In genomic region chr1:10216148-10216749, GRCh38 we compare ENCODE assay signal across 11 cellular contexts. TPM values are rescaled to one million over a fixed set of nuclear protein-coding genes. Genes with fewer than 3 reads are reported as not detected.
DNase-seq lines count a peak whose midpoint lies in the region; ATAC-seq and TF ChIP-seq lines count a peak whose summit lies in the region.
"Had no signal": no experiment of that assay in that cellular context is flagged by ENCODE, and none has a peak within 500 bp of the region (broad histone marks: within the 10 kb centered on the region; RNA-seq: fewer than 3 reads in every experiment).

No MANE protein-coding gene starts in this region.

- no peak overlapping the region for H3K27ac ChIP-seq in CD8-positive, alpha-beta memory T cell (ENCODE audit: low read depth, low read length)
- peak overlapping the region; percentile 99 for H3K27ac ChIP-seq in psoas muscle

- H3K9ac ChIP-seq in Loucy (ENCODE audit: low read depth, low read length, poor library complexity, severe bottlenecking), result no peak overlapping the region

- H3F3A ChIP-seq in Loucy (ENCODE audit: low read depth), result peaks cover 3% of the 10 kb centered on the region; the same call in 1 of the 2 replicates

- peak overlapping the region; percentile 32 to 86 (median 67) for H3K4me3 Mint-ChIP-seq in CD8-positive, alpha-beta memory T cell
- peak overlapping the region; percentile 56 for H3K4me3 Mint-ChIP-seq in dendritic cell treated with granulocyte-macrophage colony-stimulating factor and Interleukin-4, amounts not matched to agents 40 ng/mL and 50 ng/mL, for 4 days

- no peak overlapping the region for H2AFZ ChIP-seq in Loucy (ENCODE audit: low read length)

- H3K9me3 Mint-ChIP-seq in CD8-positive, alpha-beta memory T cell, result no peaks in the 10 kb centered on the region
- no peaks in the 10 kb centered on the region for H3K9me3 Mint-ChIP-seq in dendritic cell treated with granulocyte-macrophage colony-stimulating factor and Interleukin-4, amounts not matched to agents 40 ng/mL and 50 ng/mL, for 4 days

- intact Hi-C loops in dendritic cell treated with granulocyte-macrophage colony-stimulating factor and Interleukin-4, amounts not matched to agents 40 ng/mL and 50 ng/mL, for 4 days (cut with micrococcal nuclease), result no loop called here
- intact Hi-C loops in psoas muscle (cut with DNase I), result no loop called here

- peak overlapping the region; percentile 48 for H3K4me2 ChIP-seq in Loucy (ENCODE audit: low read depth, low read length, poor library complexity, severe bottlenecking)

- H3K4me1 ChIP-seq in CD8-positive, alpha-beta memory T cell (ENCODE audit: insufficient read depth, low read length), result peaks cover 7% of the 10 kb centered on the region
- H3K4me1 ChIP-seq in Loucy (ENCODE audit: insufficient read depth, low read length, poor library complexity, severe bottlenecking) (peaks cover 32% of the 10 kb centered on the region), psoas muscle (peaks cover 74% of the 10 kb centered on the region)

- no peak overlapping the region for H3K4me3 ChIP-seq in CD8-positive, alpha-beta memory T cell (ENCODE audit: low read length)
- H3K4me3 ChIP-seq in Loucy (ENCODE audit: low read length, poor library complexity, severe bottlenecking) (no peak overlapping the region), psoas muscle (peak overlapping the region; percentile 50)

- POLR2A ChIA-PET in CD8-positive, alpha-beta memory T cell (lab: Charles Lee), result interaction anchor here (1.1 kb wide), 1 partner anchor 13 kb away, joined by 3 read pairs; no protein-coding TSS in a partner anchor

- no peaks in the 10 kb centered on the region for H3K9me3 ChIP-seq in CD8-positive, alpha-beta memory T cell (ENCODE audit: low read length)
- H3K9me3 ChIP-seq in Loucy (ENCODE audit: insufficient read depth, low read depth, low read length), result no peaks in the 10 kb centered on the region
- no peaks in the 10 kb centered on the region for H3K9me3 ChIP-seq in psoas muscle

- H3K27ac Mint-ChIP-seq in CD8-positive, alpha-beta memory T cell, result peak overlapping the region in 4 of 8 donors; percentile 13 to 74 (median 44)
- H3K27ac Mint-ChIP-seq in dendritic cell treated with granulocyte-macrophage colony-stimulating factor and Interleukin-4, amounts not matched to agents 40 ng/mL and 50 ng/mL, for 4 days, result peak overlapping the region; percentile 77

- peaks cover 18% of the 10 kb centered on the region for H4K20me1 ChIP-seq in Loucy (ENCODE audit: insufficient read depth, low read length, poor library complexity, severe bottlenecking)

- CTCF ChIA-PET in CD8-positive, alpha-beta memory T cell (lab: Charles Lee), result interaction anchor here (1.5 to 2.3 kb wide), 2 partner anchors 11 to 213 kb away, joined by 3 to 6 read pairs; no protein-coding TSS in a partner anchor

- no peaks in the 10 kb centered on the region for H3K9me2 ChIP-seq in Loucy (replicated peaks; ENCODE audit: low read depth, low read length)

- ATAC-seq in psoas muscle (peak in 1 of 4 donors; percentile 6), HG02763 (IDR thresholded peaks at IDR 0.05; ENCODE audit: unreplicated experiment) (no peak)

- peaks cover 55% of the 10 kb centered on the region for H3K79me2 ChIP-seq in Loucy (ENCODE audit: insufficient read depth, low read length)

- no peaks in the 10 kb centered on the region for H3K27me3 ChIP-seq in CD8-positive, alpha-beta memory T cell (ENCODE audit: insufficient read depth, low read length, poor library complexity, severe bottlenecking)
- H3K27me3 ChIP-seq in Loucy (ENCODE audit: insufficient read depth, low read length, poor library complexity, severe bottlenecking), result no peaks in the 10 kb centered on the region
- no peaks in the 10 kb centered on the region for H3K27me3 ChIP-seq in psoas muscle (ENCODE audit: insufficient read depth in 3 of 3, low read length in 2 of 3)

- 12 to 22% (median 13%) methylated on average over 7 of the region's 7 CpGs for WGBS in psoas muscle, 3 donors

- H3K36me3 Mint-ChIP-seq in CD8-positive, alpha-beta memory T cell, result peaks cover 0 to 1% (median 0%) of the 10 kb centered on the region in 3 donors
- H3K36me3 Mint-ChIP-seq in dendritic cell treated with granulocyte-macrophage colony-stimulating factor and Interleukin-4, amounts not matched to agents 40 ng/mL and 50 ng/mL, for 4 days (ENCODE audit: low read depth), result peaks cover 13% of the 10 kb centered on the region

- DNase-seq in CD8-positive, alpha-beta memory T cell, result no peak
- no peak for DNase-seq in psoas muscle
- DNase-seq in glomerular visceral epithelial cell (ENCODE audit: extremely low spot score), result no peak
- no peak for DNase-seq in 8988T
- no peak for DNase-seq in globus pallidus (ENCODE audit: low spot score)
- DNase-seq: anterior cingulate cortex, retina, SIG-M5 had no signal

- no peaks in the 10 kb centered on the region for H3K27me3 Mint-ChIP-seq in CD8-positive, alpha-beta memory T cell
- no peaks in the 10 kb centered on the region for H3K27me3 Mint-ChIP-seq in dendritic cell treated with granulocyte-macrophage colony-stimulating factor and Interleukin-4, amounts not matched to agents 40 ng/mL and 50 ng/mL, for 4 days

- H3K4me1 Mint-ChIP-seq in CD8-positive, alpha-beta memory T cell, result peaks cover 29 to 52% (median 46%) of the 10 kb centered on the region in 3 donors
- H3K4me1 Mint-ChIP-seq in dendritic cell treated with granulocyte-macrophage colony-stimulating factor and Interleukin-4, amounts not matched to agents 40 ng/mL and 50 ng/mL, for 4 days (ENCODE audit: low read depth), result peaks cover 63% of the 10 kb centered on the region

- TF ChIP-seq CTCF in Loucy (conservative IDR thresholded peaks at IDR 0.05; ENCODE audit: low read length) (no peak), psoas muscle (IDR thresholded peaks at IDR 0.05) (no peak)

- H3K36me3 ChIP-seq in CD8-positive, alpha-beta memory T cell (ENCODE audit: insufficient read depth, low read length), result no peaks in the 10 kb centered on the region
- no peaks in the 10 kb centered on the region for H3K36me3 ChIP-seq in Loucy (ENCODE audit: insufficient read depth, low read length)
- no peaks in the 10 kb centered on the region for H3K36me3 ChIP-seq in psoas muscle (ENCODE audit: insufficient read depth in 1 of 2, low read depth in 1 of 2)

RNA-seq across cellular contexts. Expression of gene KIF1B, which starts 5.9 kb away (rescaled TPM):
- 10 to 100 TPM; 17.5 to 17.8 TPM for total RNA-seq in CD8-positive, alpha-beta memory T cell
- 2.6 TPM for polyA plus RNA-seq in CD8-positive, alpha-beta memory T cell
- 100 to 1,000 TPM; 221 to 391 (median 338) TPM for total RNA-seq in psoas muscle
- polyA plus RNA-seq in psoas muscle, result 100 to 1,000 TPM in 2 of 3 donors, 10 to 100 TPM in 1; 31.8 to 332 (median 105) TPM

Comparison
In these comparisons a context has a peak if more than half of its experiments do, and no peak if none do; other contexts are left out.
1. RNA of gene KIF1B, which starts 5.9 kb away (total RNA-seq): 221 to 391 TPM in psoas muscle; 17.5 to 17.8 TPM in CD8-positive, alpha-beta memory T cell; every median in the first group is over 10 times any median in the second.